13 cellular contexts compared by ENCODE assay signal in genomic region chr4:119517361-119518229, GRCh38.
DNase-seq lines count a peak whose midpoint lies in the region; ATAC-seq and TF ChIP-seq lines count a peak whose summit lies in the region.
"Had no signal": no experiment of that assay in that cellular context is flagged by ENCODE, and none has a peak within 500 bp of the region (broad histone marks: within the 10 kb centered on the region; RNA-seq: fewer than 3 reads in every experiment).

No MANE protein-coding gene starts in this region.

- H3K27ac ChIP-seq in AG04450 (ENCODE audit: low read depth, low read length): peak overlapping the region; percentile 86

- H3K4me1 Mint-ChIP-seq in osteocyte (ENCODE audit: unreplicated experiment): peaks cover 6% of the 10 kb centered on the region
- H3K4me1 Mint-ChIP-seq: B cell, brain had no signal

- peaks cover 29% of the 10 kb centered on the region for H3K36me3 Mint-ChIP-seq in osteocyte (ENCODE audit: unreplicated experiment)

- no peak for TF ChIP-seq CTCF in AG04450 (IDR thresholded peaks at IDR 0.05; ENCODE audit: low read depth, low read length)
- no peak for TF ChIP-seq CTCF in fibroblast of villous mesenchyme (IDR thresholded peaks at IDR 0.05; ENCODE audit: insufficient read depth, low read depth, low read length)
- no peak for TF ChIP-seq CTCF in osteocyte (IDR thresholded peaks at IDR 0.05)

- H3K4me3 ChIP-seq in AG04450 (ENCODE audit: low read depth, low read length) (no peak overlapping the region), fibroblast of villous mesenchyme (ENCODE audit: low read depth, low read length) (no peak overlapping the region)
- H3K4me3 ChIP-seq: mucosa of descending colon had no signal

- H3K27me3 ChIP-seq in AG04450 (ENCODE audit: control insufficient read depth, insufficient read depth, low read length): no peaks in the 10 kb centered on the region

- ATAC-seq in GM19397 (IDR thresholded peaks at IDR 0.05; ENCODE audit: unreplicated experiment) (no peak), GM19395 (IDR thresholded peaks at IDR 0.05; ENCODE audit: unreplicated experiment) (no peak)
- ATAC-seq: mucosa of descending colon had no signal

- CTCF ChIA-PET in AG04450 (lab: Charles Lee): no interaction called here

- H3K9me3 ChIP-seq in AG04450 (ENCODE audit: control insufficient read depth, insufficient read depth, low read length): no peaks in the 10 kb centered on the region
- H3K9me3 ChIP-seq: mucosa of descending colon had no signal

- no peaks in the 10 kb centered on the region for H3K27me3 Mint-ChIP-seq in osteocyte (ENCODE audit: unreplicated experiment)
- H3K27me3 Mint-ChIP-seq: B cell, brain had no signal

- no peaks in the 10 kb centered on the region for H3K9me3 Mint-ChIP-seq in osteocyte (ENCODE audit: unreplicated experiment)
- H3K9me3 Mint-ChIP-seq: brain had no signal

- peak; percentile 66 for DNase-seq in AG04450 (ENCODE audit: low read depth, low spot score)
- peak; percentile 86 for DNase-seq in SK-N-DZ (ENCODE audit: low spot score)
- peak; percentile 81 for DNase-seq in fibroblast of villous mesenchyme (ENCODE audit: low read depth)
- DNase-seq in osteocyte (ENCODE audit: extremely low spot score, unreplicated experiment): no peak
- DNase-seq in foreskin melanocyte: no peak
- DNase-seq in C1 segment of cervical spinal cord (lab: John Stamatoyannopoulos, UW): no peak
- DNase-seq: glutamatergic neuron, mucosa of descending colon, NCI-H2081 had no signal

- no peak overlapping the region for H3K4me3 Mint-ChIP-seq in osteocyte (ENCODE audit: unreplicated experiment)
- H3K4me3 Mint-ChIP-seq: B cell, brain had no signal

- POLR2A ChIA-PET in AG04450 (lab: Yijun Ruan, JAX): interaction anchor here (1.0 to 1.1 kb wide), 2 partner anchors 9 to 11 kb away, joined by 5 to 7 read pairs; no protein-coding TSS in a partner anchor

- peak overlapping the region; percentile 42 for H3K27ac Mint-ChIP-seq in osteocyte (ENCODE audit: unreplicated experiment)
- H3K27ac Mint-ChIP-seq: B cell, brain had no signal

Comparison
In these comparisons a context has a peak if more than half of its experiments do, and no peak if none do; other contexts are left out.
1. DNase-seq: peak in AG04450 (single experiment), SK-N-DZ (single experiment) and fibroblast of villous mesenchyme (single experiment); none in osteocyte (single experiment), foreskin melanocyte (single experiment) and C1 segment of cervical spinal cord (0 of 14).